In genomic region chr4:154314248-154314647, GRCh38 we compare ENCODE assay signal across 12 cellular contexts.
DNase-seq lines count a peak whose midpoint lies in the region; ATAC-seq and FAIRE-seq lines count a peak whose summit lies in the region.
"Had no signal": no experiment of that assay in that cellular context is flagged by ENCODE, and none has a peak within 500 bp of the region (broad histone marks: within the 10 kb centered on the region; RNA-seq: fewer than 3 reads in every experiment).

No MANE protein-coding gene starts in this region.

- no peaks in the 10 kb centered on the region for H3K36me3 ChIP-seq in aorta (ENCODE audit: control insufficient read depth in 1 of 2, insufficient read depth in 2 of 2, low read length in 1 of 2)
- no peaks in the 10 kb centered on the region for H3K36me3 ChIP-seq in MG63

- H3K9me3 ChIP-seq in aorta (ENCODE audit: control insufficient read depth, low read length) = no peaks in the 10 kb centered on the region
- no peaks in the 10 kb centered on the region for H3K9me3 ChIP-seq in MG63

- H3K27me3 ChIP-seq in aorta (ENCODE audit: control insufficient read depth in 1 of 2, insufficient read depth in 2 of 2, low read length in 1 of 2) (no peaks in the 10 kb centered on the region), MG63 (no peaks in the 10 kb centered on the region)
- H3K27me3 ChIP-seq: BLaER1 treated with 17β-estradiol and CSF1 and Interleukin-3, amounts not matched to agents 10 nM and 100 nM had no signal

- FAIRE-seq in frontal cortex (lab: Jason Lieb, UNC) = peak; percentile 44

- DNase-seq in NCI-H82 (lab: John Stamatoyannopoulos, UW) = peak; percentile 19
- DNase-seq in NCI-H82 treated with DMSO at 0.1 percent for 48 hours (lab: John Stamatoyannopoulos, UW; ENCODE audit: unreplicated experiment) = no peak
- peak; percentile 1 for DNase-seq in SW480 (ENCODE audit: low spot score)
- no peak for DNase-seq in frontal cortex (ENCODE audit: low spot score in 2 of 2)
- peak; percentile 72 for DNase-seq in superior temporal gyrus (ENCODE audit: extremely low spot score)
- no peak for DNase-seq in aorta
- DNase-seq in MG63 = no peak
- DNase-seq: activated CD4-positive, alpha-beta T cell treated with anti-CD3 and anti-CD28 coated beads, Interleukin-2, amount 50 U/mL, for 1 hour; NCI-H446 treated with DMSO at 0.1 percent for 48 hours had no signal

- H3K4me3 ChIP-seq in aorta (ENCODE audit: low read length in 2 of 2) (no peak overlapping the region), MG63 (no peak overlapping the region)
- H3K4me3 ChIP-seq: BLaER1 treated with 17β-estradiol and CSF1 and Interleukin-3, amounts not matched to agents 10 nM and 100 nM had no signal

- no peak overlapping the region for H3K27ac ChIP-seq in aorta (ENCODE audit: low read depth in 1 of 2, low read length in 2 of 2)
- H3K27ac ChIP-seq: BLaER1 treated with 17β-estradiol and CSF1 and Interleukin-3, amounts not matched to agents 10 nM and 100 nM; parathyroid adenoma had no signal

- no peak for ATAC-seq in aorta (ENCODE audit: low FRiP score)
- no peak for ATAC-seq in HG03135 (IDR thresholded peaks at IDR 0.05; ENCODE audit: unreplicated experiment)

- 23 to 26% methylated on average over 4 of the region's 4 CpGs for WGBS in aorta, 2 donors

- H3K4me1 ChIP-seq in aorta (ENCODE audit: control insufficient read depth in 1 of 2, insufficient read depth in 2 of 2, low read length in 2 of 2) = no peaks in the 10 kb centered on the region
- H3K4me1 ChIP-seq: BLaER1 treated with 17β-estradiol and CSF1 and Interleukin-3, amounts not matched to agents 10 nM and 100 nM; parathyroid adenoma had no signal

- intact Hi-C loops in aorta (cut with DNase I) = no loop called here

Comparison
In these comparisons a context has a peak if more than half of its experiments do, and no peak if none do; other contexts are left out.
1. DNase-seq: peak in NCI-H82 (single experiment), SW480 (single experiment) and superior temporal gyrus (single experiment); none in NCI-H82 treated with DMSO at 0.1 percent for 48 hours (single experiment), frontal cortex (0 of 2), aorta (0 of 2) and MG63 (single experiment).